Comparison of ENCODE assay signal across 9 cellular contexts in the genomic region with DNA sequence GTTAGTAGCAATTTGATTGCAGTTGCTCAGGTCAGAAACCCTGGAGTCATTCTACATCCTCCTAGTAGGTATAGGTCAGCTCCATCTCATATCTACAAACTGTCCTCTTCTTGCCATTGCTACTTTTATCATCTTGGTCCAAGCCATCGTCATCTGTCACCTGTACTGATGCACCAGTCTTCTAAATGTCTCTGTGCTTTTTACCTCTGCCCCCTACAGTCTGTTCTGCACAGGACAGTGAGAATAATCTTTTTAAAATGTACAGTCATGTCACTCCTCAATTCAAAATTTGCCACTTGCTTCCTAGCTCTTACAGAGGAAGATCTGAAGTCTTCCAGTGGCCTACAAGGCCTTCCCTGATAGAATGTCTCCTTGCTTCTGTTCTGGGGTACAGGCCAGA. TPM values are rescaled to one million over a fixed set of nuclear protein-coding genes. Genes with fewer than 3 reads are reported as not detected.
DNase-seq lines count a peak whose midpoint lies in the region; ATAC-seq, FAIRE-seq and TF ChIP-seq lines count a peak whose summit lies in the region.
"Had no signal": no experiment of that assay in that cellular context is flagged by ENCODE, and none has a peak within 500 bp of the region (broad histone marks: within the 10 kb centered on the region; RNA-seq: fewer than 3 reads in every experiment).

No MANE protein-coding gene starts in this region.

- no peak overlapping the region for H3K27ac ChIP-seq in GM12878 (ENCODE audit: control insufficient read depth, insufficient read depth)

- H3K9ac ChIP-seq in GM12878 (ENCODE audit: control insufficient read depth, insufficient read depth, low read length): no peak overlapping the region

- peak; percentile 56 for TF ChIP-seq RAD21 in GM12878 (IDR thresholded peaks at IDR 0.05; ENCODE audit: insufficient read depth, low read depth, low read length)

- POLR2A ChIA-PET in GM12878 (lab: Charles Lee): interaction anchor here (0.6 to 1.4 kb wide), 2 partner anchors 9 to 36 kb away, joined by 3 to 4 read pairs; no protein-coding TSS in a partner anchor

- peaks cover 9% of the 10 kb centered on the region for H3K79me2 ChIP-seq in GM12878 (ENCODE audit: control insufficient read depth, insufficient read depth, low read length)

- ATAC-seq in GM18907 (IDR thresholded peaks at IDR 0.05; ENCODE audit: unreplicated experiment) (peak; percentile 71), HG03175 (IDR thresholded peaks at IDR 0.05; ENCODE audit: unreplicated experiment) (peak; percentile 83), GM12878 (peak; percentile 96), GM18873 (IDR thresholded peaks at IDR 0.05; ENCODE audit: low FRiP score, unreplicated experiment) (no peak)

- H3K36me3 ChIP-seq in GM12878 (ENCODE audit: control insufficient read depth in 2 of 2, insufficient read depth in 2 of 2, low read length in 1 of 2): peaks cover 0 to 34% of the 10 kb centered on the region in 2 experiments; a peak in 2 of 4 replicates

- TF ChIP-seq EP300 in GM12878 (IDR thresholded peaks at IDR 0.05; ENCODE audit: borderline replicate concordance in 1 of 2, control insufficient read depth in 1 of 2, low read depth in 2 of 2, low read length in 2 of 2): no peak

- DNase-seq in AML-193 (lab: John Stamatoyannopoulos, UW) (peak; percentile 29 to 37), GM12878 (ENCODE audit: low read depth, low spot score) (no peak), foreskin melanocyte (no peak), RKO (ENCODE audit: low spot score) (no peak)
- DNase-seq in activated CD4-positive, alpha-beta T cell treated with anti-CD3 and anti-CD28 coated beads for 48 hours: no peak
- DNase-seq: small intestine had no signal

- 5% methylated on average over 1 of the region's 1 CpG for whole genome bisulfite sequencing in GM12878 (ENCODE audit: insufficient coverage, insufficient replicate concordance, low lambda C conversion rate, missing lambda C conversion rate)

- H3K4me2 ChIP-seq in GM12878 (ENCODE audit: control insufficient read depth, insufficient read depth): no peak overlapping the region

- intact Hi-C loops in GM12878 (cut with micrococcal nuclease; ENCODE audit: unreplicated experiment): loop anchor here (10.0 kb wide), 3 partner anchors 125 to 1685 kb away; partner anchors contain the start of genes FBXO4 and TMEM267

- peak; percentile 42 to 59 (median 54); a peak in 5 of 6 replicates for TF ChIP-seq CTCF in GM12878 (IDR thresholded peaks at IDR 0.05 in 2 of 3, conservative IDR thresholded peaks at IDR 0.05 in 1 of 3; ENCODE audit: control insufficient read depth in 2 of 3, extremely low read depth in 1 of 3, insufficient read depth in 1 of 3, low read depth in 3 of 3, low read length in 3 of 3)

- SMC1A ChIA-PET in GM12878 (lab: Charles Lee; ENCODE audit: uncharacterized antibody, unreplicated experiment): interaction anchor here (0.5 to 2.8 kb wide), 8 partner anchors 9 to 763 kb away, joined by 3 to 8 read pairs (median 6); no protein-coding TSS in a partner anchor

- no peak for TF ChIP-seq POLR2A in GM12878 (IDR thresholded peaks at IDR 0.05; ENCODE audit: low read depth, low read length)

- BruUV-seq in GM12878 (replicated peaks; lab: Mats Ljungman, UMichigan): no TSS peak

- in situ Hi-C loops in GM12878 (cut with MboI): loop anchor here (25.0 kb wide), 1 partner anchor 1697 kb away; the partner anchor contains the start of gene RIMOC1

- FAIRE-seq in GM12878 (lab: Jason Lieb, UNC): peak; percentile 92
- FAIRE-seq: small intestine had no signal

- no peaks in the 10 kb centered on the region for H3K27me3 ChIP-seq in GM12878 (replicated peaks in 1 of 2; ENCODE audit: control insufficient read depth in 2 of 2, insufficient read depth in 2 of 2, low read length in 1 of 2)

- no peak overlapping the region for H2AFZ ChIP-seq in GM12878 (ENCODE audit: control insufficient read depth, low read depth, low read length)

- RAD21 ChIA-PET in GM12878 (lab: Charles Lee; ENCODE audit: unreplicated experiment): interaction anchor here (0.9 to 3.5 kb wide), 3 partner anchors 50 to 95 kb away, joined by 3 to 15 read pairs (median 4); partner anchors contain the start of gene C5orf34

- no peak overlapping the region for H3K4me3 ChIP-seq in GM12878

- H3K4me1 ChIP-seq in GM12878 (ENCODE audit: control insufficient read depth, insufficient read depth, low read length): no peaks in the 10 kb centered on the region

- CTCF ChIA-PET in GM12878 (lab: Yijun Ruan, JAX): interaction anchor here (0.7 to 6.0 kb wide), 20 partner anchors 10 to 701 kb away, joined by 3 to 44 read pairs (median 4); partner anchors contain the start of gene TMEM267

- peaks cover 2% of the 10 kb centered on the region for H3K9me3 ChIP-seq in GM12878 (replicated peaks; ENCODE audit: control insufficient read depth, insufficient read depth, low read length)

- H4K20me1 ChIP-seq in GM12878 (ENCODE audit: control insufficient read depth, insufficient read depth): no peaks in the 10 kb centered on the region

TF ChIP-seq in GM12878, 131 proteins besides CTCF, POLR2A, EP300 and RAD21 (continues in another document):
- no peak for TF ChIP-seq KDM1A (IDR thresholded peaks at IDR 0.05; ENCODE audit: borderline replicate concordance)
- TF ChIP-seq DPF2 (IDR thresholded peaks at IDR 0.05): no peak
- TF ChIP-seq TCF3 (IDR thresholded peaks at IDR 0.05; ENCODE audit: borderline replicate concordance, insufficient read depth, low read depth, low read length): no peak
- TF ChIP-seq SMC3 (IDR thresholded peaks at IDR 0.05; ENCODE audit: borderline replicate concordance, low read length): peak; percentile 33; the same call in 1 of the 2 replicates
- TF ChIP-seq SKIL (IDR thresholded peaks at IDR 0.05; ENCODE audit: low read depth, poor library complexity, severe bottlenecking): no peak
- TF ChIP-seq EZH2 (IDR thresholded peaks at IDR 0.05; ENCODE audit: borderline replicate concordance, control insufficient read depth, low read depth, low read length): no peak
- TF ChIP-seq GATAD2B (conservative IDR thresholded peaks at IDR 0.05; ENCODE audit: low read depth): no peak
- TF ChIP-seq MXI1 (IDR thresholded peaks at IDR 0.05; ENCODE audit: low read depth, low read length): no peak

RNA-seq across cellular contexts. Expression of gene NNT, which starts 6.8 kb away (rescaled TPM):
- total RNA-seq in GM12878 (2013; cell fraction: nucleolus; rRNA removed): 185 and 188 TPM in 2 replicates
- total RNA-seq in GM12878 (2014; rRNA removed) (47.1 and 66.6 TPM in 2 replicates), GM12878 (2014; rRNA removed; fragmentation: Illumina TruSeq; extraction: Trizol) (56.8 and 60.7 TPM in 2 replicates), GM12878 (2021) (58.4 and 63.3 TPM in 2 replicates)
- polyA plus RNA-seq in GM12878 (2011; ENCODE audit: low read depth): 24.2 TPM
- polyA plus RNA-seq in GM12878 (2011; rRNA removed) (59.6 and 72.4 TPM in 2 replicates), GM12878 (2014; fragmentation: Illumina TruSeq; extraction: Trizol) (43.6 and 59.2 TPM in 2 replicates), GM12878 (2014; fragmentation: Nextera tagmentation; extraction: Ambion mirVana) (10 to 100 TPM; 20.8 to 23.1 TPM), GM12878 (2014; rRNA removed) (34.5 and 41.1 TPM in 2 replicates), GM12878 (2016; fragmentation: Nextera tagmentation; extraction: Ambion mirVana) (10 to 100 TPM; 64.9 to 73.1 TPM)
- 42.4 and 46.2 TPM in 2 replicates for polyA plus RNA-seq in GM12878 (2011; cell fraction: cytosol; rRNA removed)
- 110 and 163 TPM in 2 replicates for polyA plus RNA-seq in GM12878 (2011; cell fraction: nucleus; rRNA removed)
- polyA plus RNA-seq in GM12878 (2012): 24.6 and 34.4 TPM in 2 replicates
- 112 and 115 TPM in 2 replicates for polyA minus RNA-seq in GM12878 (2011; rRNA and poly(A)+ RNA removed)
- 24.5 and 31.7 TPM in 2 replicates for polyA minus RNA-seq in GM12878 (2011; cell fraction: cytosol; rRNA and poly(A)+ RNA removed)
- 85.1 and 112 TPM in 2 replicates for polyA minus RNA-seq in GM12878 (2011; cell fraction: nucleus; rRNA and poly(A)+ RNA removed)

RNA-seq across cellular contexts. Expression of gene PAIP1, which starts 52.9 kb away (rescaled TPM):
- 27.2 and 28.4 TPM in 2 replicates for total RNA-seq in GM12878 (2013; cell fraction: nucleolus; rRNA removed)
- total RNA-seq in GM12878 (2014; rRNA removed) (55.6 and 67.0 TPM in 2 replicates), GM12878 (2014; rRNA removed; fragmentation: Illumina TruSeq; extraction: Trizol) (56.3 and 64.1 TPM in 2 replicates), GM12878 (2021) (42.2 and 43.0 TPM in 2 replicates)
- 14.1 TPM for polyA plus RNA-seq in GM12878 (2011; ENCODE audit: low read depth)
- polyA plus RNA-seq in GM12878 (2011; rRNA removed) (90.9 and 94.3 TPM in 2 replicates), GM12878 (2014; fragmentation: Illumina TruSeq; extraction: Trizol) (63.4 and 81.3 TPM in 2 replicates), GM12878 (2014; fragmentation: Nextera tagmentation; extraction: Ambion mirVana) (10 to 100 TPM; 37.4 to 52.7 TPM), GM12878 (2014; rRNA removed) (43.3 and 46.4 TPM in 2 replicates), GM12878 (2016; fragmentation: Nextera tagmentation; extraction: Ambion mirVana) (10 to 100 TPM; 58.3 to 70.7 TPM)
- 39.9 and 43.7 TPM in 2 replicates for polyA plus RNA-seq in GM12878 (2011; cell fraction: cytosol; rRNA removed)
- 30.6 and 38.6 TPM in 2 replicates for polyA plus RNA-seq in GM12878 (2011; cell fraction: nucleus; rRNA removed)
- 26.2 and 35.9 TPM in 2 replicates for polyA plus RNA-seq in GM12878 (2012)
- polyA minus RNA-seq in GM12878 (2011; rRNA and poly(A)+ RNA removed): 59.9 and 66.1 TPM in 2 replicates
- polyA minus RNA-seq in GM12878 (2011; cell fraction: cytosol; rRNA and poly(A)+ RNA removed): 22.3 and 22.8 TPM in 2 replicates
- polyA minus RNA-seq in GM12878 (2011; cell fraction: nucleus; rRNA and poly(A)+ RNA removed): 10.8 and 17.7 TPM in 2 replicates

Comparison
In these comparisons a context has a peak if more than half of its experiments do, and no peak if none do; other contexts are left out.
1. DNase-seq: peak in AML-193 (2 of 2); none in GM12878 (single experiment), foreskin melanocyte (single experiment), activated CD4-positive, alpha-beta T cell treated with anti-CD3 and anti-CD28 coated beads for 48 hours (single experiment) and RKO (single experiment).